Comparison of ENCODE assay signal across 12 cellular contexts in the genomic region with DNA sequence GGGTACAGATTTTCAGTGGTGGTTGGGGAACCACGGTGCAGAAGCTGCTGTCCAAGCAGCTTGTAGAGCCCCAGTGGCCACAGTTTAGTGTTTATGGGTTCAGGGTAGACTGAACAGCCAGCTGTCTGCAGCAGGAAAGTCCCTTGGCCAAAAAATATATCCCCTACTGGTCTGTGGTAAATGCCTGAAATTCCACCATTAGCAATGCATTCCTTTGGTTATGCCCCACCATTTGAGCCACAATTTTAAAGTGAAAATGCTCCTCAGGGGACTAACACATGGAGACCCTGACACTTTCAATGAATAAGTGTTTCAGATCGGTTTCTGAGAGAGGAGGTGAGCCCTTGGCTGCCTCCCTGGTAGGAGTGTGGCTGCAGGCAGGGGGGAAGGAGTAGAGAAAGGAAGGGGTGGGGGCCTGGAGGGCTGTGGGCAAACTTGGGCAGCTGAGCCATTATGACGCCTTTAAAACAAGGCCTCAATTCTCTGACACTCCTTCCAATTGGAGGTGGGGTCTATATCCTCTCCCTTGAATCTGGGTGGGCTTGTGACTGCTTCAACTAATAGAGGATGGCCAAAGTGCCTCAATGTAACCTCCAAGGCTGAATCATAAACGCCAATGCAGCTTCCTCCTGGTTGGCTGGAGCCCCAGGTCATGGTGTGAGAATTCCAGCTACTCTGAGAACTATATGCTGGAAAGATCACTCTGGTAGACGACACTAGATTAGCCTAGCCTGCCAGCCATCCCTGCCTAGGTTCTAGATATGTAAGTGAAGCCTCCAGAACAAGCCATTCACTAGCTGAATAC.
DNase-seq lines count a peak whose midpoint lies in the region; TF ChIP-seq lines count a peak whose summit lies in the region.
"Had no signal": no experiment of that assay in that cellular context is flagged by ENCODE, and none has a peak within 500 bp of the region (broad histone marks: within the 10 kb centered on the region; RNA-seq: fewer than 3 reads in every experiment).

No MANE protein-coding gene starts in this region.

- H3K4me3 ChIP-seq in KMS-11 (IDR thresholded peaks at IDR 0.05; ENCODE audit: insufficient read depth, low read depth, low read length) = no peak overlapping the region
- H3K4me3 ChIP-seq: neural progenitor cell had no signal

- no peak overlapping the region for H3K4me3 Mint-ChIP-seq in chondrocyte (ENCODE audit: unreplicated experiment)
- H3K4me3 Mint-ChIP-seq: activated naive CD8-positive, alpha-beta T cell; neural progenitor cell had no signal

- H3K36me3 Mint-ChIP-seq in chondrocyte (ENCODE audit: low read depth) = no peaks in the 10 kb centered on the region
- H3K36me3 Mint-ChIP-seq: activated naive CD8-positive, alpha-beta T cell; neural progenitor cell had no signal

- no peak overlapping the region for H3K9ac ChIP-seq in KMS-11
- H3K9ac ChIP-seq: neural progenitor cell had no signal

- no peaks in the 10 kb centered on the region for H4K20me1 ChIP-seq in KMS-11 (ENCODE audit: insufficient read depth)

- DNase-seq in EH (ENCODE audit: low read depth) (peak; percentile 92), chondrocyte (ENCODE audit: low spot score) (no peak), myocyte (ENCODE audit: low read depth) (peak; percentile 86), Ammon's horn (ENCODE audit: low spot score) (no peak), NCI-H1092 (lab: John Stamatoyannopoulos, UW) (no peak), GM19240 (ENCODE audit: insufficient read length, low spot score) (no peak), DMS 273 treated with DMSO at 0.1 percent for 48 hours (lab: John Stamatoyannopoulos, UW) (no peak)
- DNase-seq: activated CD4-positive, alpha-beta T cell treated with anti-CD3 and anti-CD28 coated beads, Interleukin-2, amount 50 U/mL, for 4 hours; stimulated activated naive CD4-positive, alpha-beta T cell had no signal

- H3K27ac ChIP-seq in KMS-11 = peak overlapping the region; percentile 62
- H3K27ac ChIP-seq: neural progenitor cell had no signal

- H3K9me3 Mint-ChIP-seq in chondrocyte (ENCODE audit: low read depth) = peaks cover 5% of the 10 kb centered on the region

- peaks cover 3% of the 10 kb centered on the region for H3K27me3 Mint-ChIP-seq in chondrocyte (ENCODE audit: low read depth)
- H3K27me3 Mint-ChIP-seq: activated naive CD8-positive, alpha-beta T cell had no signal

- H3K4me2 ChIP-seq in KMS-11 = 0 out of 2 replicates have a peak overlapping the region, but pooled peaks have one; percentile 41
- H3K4me2 ChIP-seq: neural progenitor cell had no signal

- TF ChIP-seq CTCF in KMS-11 (conservative IDR thresholded peaks at IDR 0.05; ENCODE audit: low read depth, low read length) = no peak
- TF ChIP-seq CTCF in chondrocyte (IDR thresholded peaks at IDR 0.05) = no peak

- no peaks in the 10 kb centered on the region for H3K36me3 ChIP-seq in KMS-11 (ENCODE audit: insufficient read depth)
- H3K36me3 ChIP-seq: neural progenitor cell had no signal

- peaks cover 18% of the 10 kb centered on the region for H3K4me1 Mint-ChIP-seq in chondrocyte (ENCODE audit: low read depth)

- H3K27me3 ChIP-seq in KMS-11 (ENCODE audit: insufficient read depth, low read depth) = no peaks in the 10 kb centered on the region
- H3K27me3 ChIP-seq: neural progenitor cell had no signal

- H3K4me1 ChIP-seq in KMS-11 (ENCODE audit: low read depth, poor library complexity, severe bottlenecking) = peaks cover 35% of the 10 kb centered on the region
- H3K4me1 ChIP-seq: neural progenitor cell had no signal

- H3K27ac Mint-ChIP-seq in chondrocyte (ENCODE audit: unreplicated experiment) = peak overlapping the region; percentile 94
- H3K27ac Mint-ChIP-seq: activated naive CD8-positive, alpha-beta T cell; neural progenitor cell had no signal

- no peaks in the 10 kb centered on the region for H3K79me2 ChIP-seq in KMS-11 (ENCODE audit: insufficient read depth, low read depth)

- no peak overlapping the region for H2AFZ ChIP-seq in KMS-11 (ENCODE audit: low read depth)
- H2AFZ ChIP-seq: neural progenitor cell had no signal

Comparison
In these comparisons a context has a peak if more than half of its experiments do, and no peak if none do; other contexts are left out.
1. DNase-seq: peak in EH (single experiment) and myocyte (single experiment); none in chondrocyte (single experiment), Ammon's horn (single experiment), NCI-H1092 (single experiment), GM19240 (single experiment) and DMS 273 treated with DMSO at 0.1 percent for 48 hours (single experiment).